In genomic region chr10:29925771-29926345, GRCh38 we compare ENCODE assay signal across 23 cellular contexts.
A peak's percentile ranks its signal among the peaks of the same experiment; 100 is the strongest.
DNase-seq lines count a peak whose midpoint lies in the region; ATAC-seq and TF ChIP-seq lines count a peak whose summit lies in the region.
"Had no signal": no experiment of that assay in that cellular context is flagged by ENCODE, and none has a peak within 500 bp of the region (broad histone marks: within the 10 kb centered on the region; RNA-seq: fewer than 3 reads in every experiment).

No MANE protein-coding gene starts in this region.

- peaks cover 4% of the 10 kb centered on the region for H3K36me3 Mint-ChIP-seq in nephron progenitor cell (ENCODE audit: low read depth)

- peaks cover 37% of the 10 kb centered on the region for H3K4me1 ChIP-seq in BLaER1
- H3K4me1 ChIP-seq: BE2C, left ventricle myocardium inferior, pancreas, right atrium auricular region, spleen had no signal

- H4K20me1 ChIP-seq in BLaER1 = no peaks in the 10 kb centered on the region

- no peak for ATAC-seq in GM21367 (IDR thresholded peaks at IDR 0.05; ENCODE audit: unreplicated experiment)
- no peak for ATAC-seq in activated CD4-positive, CD25-positive, alpha-beta regulatory T cell treated with anti-CD3 and anti-CD28 coated beads, Interleukin-2, amount 50 U/mL, for 24 hours

- H3K36me3 ChIP-seq in BLaER1 = no peaks in the 10 kb centered on the region
- H3K36me3 ChIP-seq: BE2C, left ventricle myocardium inferior, pancreas, right atrium auricular region, spleen, tibial artery had no signal

- 0 out of 2 replicates have a peak overlapping the region, but pooled peaks have one; percentile 11 for H3K4me3 ChIP-seq in BLaER1
- H3K4me3 ChIP-seq: left ventricle myocardium inferior, pancreas, right atrium auricular region, spleen, tibial artery had no signal

- peak overlapping the region; percentile 9 for H3K4me3 Mint-ChIP-seq in nephron progenitor cell
- H3K4me3 Mint-ChIP-seq: activated CD4-positive, alpha-beta memory T cell treated with anti-CD3 and anti-CD28 coated beads, Interleukin-2, amount 10 ng/mL, durations not matched to agents 7 days and 5 days; activated naive CD8-positive, alpha-beta T cell treated with anti-CD3 and anti-CD28 coated beads for 36 hours; naive B cell had no signal

- H3K9me3 Mint-ChIP-seq in nephron progenitor cell = peaks cover 39% of the 10 kb centered on the region

- DNase-seq in GF-D8 (lab: John Stamatoyannopoulos, UW) (peak; percentile 28), UCSD-AML1 (lab: John Stamatoyannopoulos, UW; ENCODE audit: unreplicated experiment) (peak; percentile 48), nephron progenitor cell (no peak), cardiac septum (ENCODE audit: low spot score) (no peak)
- DNase-seq in effector CD8-positive, alpha-beta T cell (lab: John Stamatoyannopoulos, UW) = no peak
- DNase-seq: activated CD4-positive, alpha-beta memory T cell treated with anti-CD3 and anti-CD28 coated beads, Interleukin-2, amount 10 ng/mL, durations not matched to agents 7 days and 5 days; activated CD4-positive, alpha-beta T cell treated with anti-CD3 and anti-CD28 coated beads for 1 hour; activated naive CD8-positive, alpha-beta T cell treated with anti-CD3 and anti-CD28 coated beads for 36 hours; islet precursor cell; left ventricle myocardium inferior; naive B cell; NCI-H1092; NCI-H187 treated with DMSO at 0.1 percent for 48 hours; NCI-H2171 treated with DMSO at 0.1 percent for 48 hours; NCI-H526; pancreas; spleen; tibial artery had no signal

- no peaks in the 10 kb centered on the region; the same call in 1 of the 2 replicates for H3K27me3 ChIP-seq in BLaER1
- H3K27me3 ChIP-seq: BE2C, pancreas, right atrium auricular region, tibial artery had no signal

- no peak for TF ChIP-seq CTCF in nephron progenitor cell (IDR thresholded peaks at IDR 0.05)

- peaks cover 47% of the 10 kb centered on the region for H3K9me3 ChIP-seq in BLaER1
- H3K9me3 ChIP-seq: BE2C, pancreas, right atrium auricular region, tibial artery had no signal

- H3K27me3 Mint-ChIP-seq in nephron progenitor cell (ENCODE audit: low read depth, poor library complexity) = peaks cover 3% of the 10 kb centered on the region

- no peak overlapping the region for H3K9ac ChIP-seq in BLaER1

- no peak overlapping the region for H3K27ac ChIP-seq in BLaER1
- H3K27ac ChIP-seq: left ventricle myocardium inferior, pancreas, right atrium auricular region, spleen, tibial artery had no signal

- H3K4me1 Mint-ChIP-seq in nephron progenitor cell = peaks cover 44% of the 10 kb centered on the region
- H3K4me1 Mint-ChIP-seq: activated CD4-positive, alpha-beta memory T cell treated with anti-CD3 and anti-CD28 coated beads, Interleukin-2, amount 10 ng/mL, durations not matched to agents 7 days and 5 days; activated naive CD8-positive, alpha-beta T cell treated with anti-CD3 and anti-CD28 coated beads for 36 hours had no signal

- intact Hi-C loops in cardiac septum (cut with DNase I) = no loop called here

- H3K4me2 ChIP-seq in BLaER1 = no peak overlapping the region

- H3K27ac Mint-ChIP-seq in nephron progenitor cell = peak overlapping the region; percentile 77
- H3K27ac Mint-ChIP-seq: activated CD4-positive, alpha-beta memory T cell treated with anti-CD3 and anti-CD28 coated beads, Interleukin-2, amount 10 ng/mL, durations not matched to agents 7 days and 5 days; activated naive CD8-positive, alpha-beta T cell treated with anti-CD3 and anti-CD28 coated beads for 36 hours had no signal

Comparison
In these comparisons a context has a peak if more than half of its experiments do, and no peak if none do; other contexts are left out.
1. DNase-seq: peak in GF-D8 (single experiment) and UCSD-AML1 (single experiment); none in nephron progenitor cell (single experiment), effector CD8-positive, alpha-beta T cell (single experiment) and cardiac septum (single experiment).